In the genomic region with DNA sequence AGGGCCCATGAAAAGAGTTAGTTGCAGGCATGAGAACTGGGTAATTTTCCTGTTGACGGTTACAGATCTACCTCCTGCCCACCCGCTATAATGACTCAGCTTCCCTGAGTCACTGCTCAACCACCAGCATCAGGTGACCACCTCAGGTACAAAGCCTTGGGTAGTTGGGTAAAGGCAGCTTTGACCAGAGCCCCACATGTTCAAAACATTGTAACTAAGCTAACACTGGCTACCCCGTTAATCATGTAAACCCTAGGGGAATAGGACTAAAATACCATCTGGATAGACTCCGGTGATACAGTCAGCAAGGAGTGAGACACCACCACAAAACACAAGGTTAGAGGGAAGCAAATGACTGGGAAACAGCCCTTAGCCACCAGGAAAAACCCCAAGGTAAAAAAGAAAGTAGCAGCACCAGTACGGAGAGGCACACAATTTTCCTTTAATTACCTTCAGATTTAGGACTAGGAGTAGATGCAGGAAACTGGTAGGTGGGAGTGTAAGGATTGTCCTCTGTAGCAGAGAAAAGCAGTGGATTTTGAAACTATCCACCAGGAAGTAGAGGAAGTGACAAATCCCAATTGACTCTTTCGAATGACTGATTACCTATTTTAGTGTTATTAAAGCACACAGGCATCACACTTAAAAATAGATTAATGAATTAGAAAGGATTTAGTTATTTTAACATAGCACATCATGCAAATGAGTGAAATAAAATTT, we compare ENCODE assay signal across 9 cellular contexts.
DNase-seq lines count a peak whose midpoint lies in the region; ATAC-seq, FAIRE-seq and TF ChIP-seq lines count a peak whose summit lies in the region.
"Had no signal": no experiment of that assay in that cellular context is flagged by ENCODE, and none has a peak within 500 bp of the region (broad histone marks: within the 10 kb centered on the region; RNA-seq: fewer than 3 reads in every experiment).

No MANE protein-coding gene starts in this region.

- WGBS in suprapubic skin: 85% methylated on average over 6 of the region's 6 CpGs

- FAIRE-seq in H54 (lab: Jason Lieb, UNC): no peak

- DNase-seq in Caki2 (ENCODE audit: low read depth) (peak; percentile 73), HT1080 (ENCODE audit: low read depth) (peak; percentile 89), epithelial cell of prostate (ENCODE audit: low read depth, low spot score) (peak; percentile 75), suprapubic skin (ENCODE audit: low spot score in 2 of 2) (no peak), mucosa of gallbladder (ENCODE audit: low spot score) (no peak), H54 (ENCODE audit: insufficient read length, low spot score) (no peak)
- DNase-seq: naive B cell had no signal

- no peak for TF ChIP-seq CTCF in suprapubic skin (IDR thresholded peaks at IDR 0.05)

- in situ Hi-C loops in Caki2 (cut with HindIII; ENCODE audit: low pct_unique_long_range_greater_than_20kb, low sequenced_read_pairs): no loop called here

- peaks cover 12% of the 10 kb centered on the region for H3K4me1 ChIP-seq in suprapubic skin

- no peaks in the 10 kb centered on the region for H3K27me3 ChIP-seq in suprapubic skin

- no peak for TF ChIP-seq POLR2A in suprapubic skin (IDR thresholded peaks at IDR 0.05)
- TF ChIP-seq POLR2A in H54 (IDR thresholded peaks at IDR 0.05; ENCODE audit: low read depth, low read length): no peak

- H3K27ac ChIP-seq in epithelial cell of prostate: peak overlapping the region; percentile 86
- H3K27ac ChIP-seq in suprapubic skin: no peak overlapping the region

- no peaks in the 10 kb centered on the region for H3K9me3 ChIP-seq in suprapubic skin

- no peak for TF ChIP-seq EP300 in suprapubic skin (IDR thresholded peaks at IDR 0.05)

- peak; percentile 43 for ATAC-seq in GM19328 (IDR thresholded peaks at IDR 0.05; ENCODE audit: unreplicated experiment)
- no peak for ATAC-seq in HG02840 (IDR thresholded peaks at IDR 0.05; ENCODE audit: low FRiP score, unreplicated experiment)

- no peak overlapping the region for H3K4me3 ChIP-seq in suprapubic skin

- peaks cover 22% of the 10 kb centered on the region for H3K36me3 ChIP-seq in suprapubic skin

Comparison
In these comparisons a context has a peak if more than half of its experiments do, and no peak if none do; other contexts are left out.
1. DNase-seq: peak in Caki2 (single experiment), HT1080 (single experiment) and epithelial cell of prostate (single experiment); none in suprapubic skin (0 of 2), mucosa of gallbladder (single experiment) and H54 (single experiment).